Comparison of ENCODE assay signal across 1 cellular context in genomic region chr15:64010719-64011118, GRCh38.
TF ChIP-seq lines count a peak whose summit lies in the region.

No MANE protein-coding gene starts in this region.

TF ChIP-seq in WTC11, 78 proteins besides CTCF, POLR2A, EP300 and RAD21 (continued from another document):
- TF ChIP-seq ESRRA (CRISPR knock-in tag; IDR thresholded peaks at IDR 0.05; ENCODE audit: borderline replicate concordance): no peak
- TF ChIP-seq, protein P1, sequence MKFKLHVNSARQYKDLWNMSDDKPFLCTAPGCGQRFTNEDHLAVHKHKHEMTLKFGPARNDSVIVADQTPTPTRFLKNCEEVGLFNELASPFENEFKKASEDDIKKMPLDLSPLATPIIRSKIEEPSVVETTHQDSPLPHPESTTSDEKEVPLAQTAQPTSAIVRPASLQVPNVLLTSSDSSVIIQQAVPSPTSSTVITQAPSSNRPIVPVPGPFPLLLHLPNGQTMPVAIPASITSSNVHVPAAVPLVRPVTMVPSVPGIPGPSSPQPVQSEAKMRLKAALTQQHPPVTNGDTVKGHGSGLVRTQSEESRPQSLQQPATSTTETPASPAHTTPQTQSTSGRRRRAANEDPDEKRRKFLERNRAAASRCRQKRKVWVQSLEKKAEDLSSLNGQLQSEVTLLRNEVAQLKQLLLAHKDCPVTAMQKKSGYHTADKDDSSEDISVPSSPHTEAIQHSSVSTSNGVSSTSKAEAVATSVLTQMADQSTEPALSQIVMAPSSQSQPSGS (CRISPR knock-in tag; IDR thresholded peaks at IDR 0.05; ENCODE audit: borderline replicate concordance, low read depth): no peak
